Comparison of ENCODE assay signal across 32 cellular contexts in genomic region chr14:63535918-63536317, GRCh38.
"Had no signal": no experiment of that assay in that cellular context is flagged by ENCODE, and none has a peak within 500 bp of the region (broad histone marks: within the 10 kb centered on the region; RNA-seq: fewer than 3 reads in every experiment).

No MANE protein-coding gene starts in this region.

- H3K9me3 ChIP-seq: ascending aorta, breast epithelium, SJCRH30 had no signal

- H3K4me3 Mint-ChIP-seq: activated CD8-positive, alpha-beta T cell treated with anti-CD3 and anti-CD28 coated beads for 36 hours; activated naive CD8-positive, alpha-beta T cell treated with anti-CD3 and anti-CD28 coated beads for 36 hours; activated T-cell treated with anti-CD3 and anti-CD28 coated beads, Interleukin-2, amount 50 U/mL, for 72 hours; activated T-helper 17 cell treated with anti-CD3 and anti-CD28 coated beads, Interleukin-2, amount 50 U/mL, for 72 hours had no signal

- ATAC-seq: activated CD8-positive, alpha-beta T cell treated with anti-CD3 and anti-CD28 coated beads for 36 hours; activated T-cell treated with anti-CD3 and anti-CD28 coated beads, Interleukin-2, amount 50 U/mL, for 72 hours; activated T-helper 17 cell treated with anti-CD3 and anti-CD28 coated beads, Interleukin-2, amount 50 U/mL, for 72 hours had no signal

- H3K4me1 ChIP-seq: breast epithelium, SJCRH30 had no signal

- H3K9me3 Mint-ChIP-seq: activated CD8-positive, alpha-beta T cell treated with anti-CD3 and anti-CD28 coated beads for 36 hours; activated naive CD8-positive, alpha-beta T cell treated with anti-CD3 and anti-CD28 coated beads for 36 hours; activated T-helper 17 cell treated with anti-CD3 and anti-CD28 coated beads, Interleukin-2, amount 50 U/mL, for 72 hours had no signal

- H3K27me3 ChIP-seq: ascending aorta, breast epithelium, SJCRH30 had no signal

- H3K27ac Mint-ChIP-seq: activated CD8-positive, alpha-beta T cell treated with anti-CD3 and anti-CD28 coated beads for 36 hours; activated T-cell treated with anti-CD3 and anti-CD28 coated beads, Interleukin-2, amount 50 U/mL, for 72 hours; activated T-helper 17 cell treated with anti-CD3 and anti-CD28 coated beads, Interleukin-2, amount 50 U/mL, for 72 hours had no signal

- DNase-seq: activated CD4-positive, alpha-beta T cell treated with anti-CD3 and anti-CD28 coated beads for 1 hour; activated CD4-positive, alpha-beta T cell treated with anti-CD3 and anti-CD28 coated beads for 48 hours; activated CD4-positive, alpha-beta T cell treated with anti-CD3 and anti-CD28 coated beads, Interleukin-2, amount 50 U/mL, for 4 hours; activated CD4-positive, CD25-positive, alpha-beta regulatory T cell; activated CD8-positive, alpha-beta T cell treated with anti-CD3 and anti-CD28 coated beads for 36 hours; activated effector memory CD4-positive, alpha-beta T cell treated with anti-CD3 and anti-CD28 coated beads, Interleukin-2, amount 50 U/mL, for 16 hours; activated naive CD4-positive, alpha-beta T cell; activated naive CD4-positive, alpha-beta T cell treated with anti-CD3 and anti-CD28 coated beads, Interleukin-2, amount 50 U/mL, for 16 hours; activated naive CD8-positive, alpha-beta T cell treated with anti-CD3 and anti-CD28 coated beads for 36 hours; activated T-cell treated with anti-CD3 and anti-CD28 coated beads, Interleukin-2, amount 50 U/mL, for 1 hour; activated T-cell treated with anti-CD3 and anti-CD28 coated beads, Interleukin-2, amount 50 U/mL, for 72 hours; amygdala; caudate nucleus; cerebellar nuclear complex; Kasumi-1; MM.1S; MV-4-11; NCI-H1092; NCI-H1436 treated with DMSO at 0.1 percent for 48 hours; NCI-H1694 treated with DMSO at 0.1 percent for 48 hours; NCI-H2029; NCI-H345; NCI-H524 treated with DMSO at 0.1 percent for 48 hours; NCI-H748 treated with DMSO at 0.1 percent for 48 hours; Right ventricle myocardium superior; SJCRH30; T1000; WERI-Rb-1 had no signal

- H3K4me3 ChIP-seq: ascending aorta, breast epithelium, SJCRH30, SK-N-MC had no signal
